In genomic region chr9:114388764-114389375, GRCh38 we compare ENCODE assay signal across 10 cellular contexts. TPM values are rescaled to one million over a fixed set of nuclear protein-coding genes. Genes with fewer than 3 reads are reported as not detected.
DNase-seq lines count a peak whose midpoint lies in the region; ATAC-seq and TF ChIP-seq lines count a peak whose summit lies in the region.
"Had no signal": no experiment of that assay in that cellular context is flagged by ENCODE, and none has a peak within 500 bp of the region (broad histone marks: within the 10 kb centered on the region; RNA-seq: fewer than 3 reads in every experiment).

No MANE protein-coding gene starts in this region.

- ATAC-seq in left lung: no peak
- no peak for ATAC-seq in HG02973 (IDR thresholded peaks at IDR 0.05; ENCODE audit: unreplicated experiment)
- ATAC-seq in HG02642 (IDR thresholded peaks at IDR 0.05; ENCODE audit: poor library complexity, unreplicated experiment): no peak

- POLR2A ChIA-PET in activated CD4-positive, alpha-beta T cell treated with anti-CD3 and anti-CD28 coated beads, Interleukin-2, amount 10 ng/mL, durations not matched to agents 7 days and 5 days (lab: Charles Lee): interaction anchor here (1.3 to 1.6 kb wide), 2 partner anchors 12 to 24 kb away, joined by 3 to 5 read pairs; no protein-coding TSS in a partner anchor

- no peaks in the 10 kb centered on the region for H3K27me3 Mint-ChIP-seq in activated CD4-positive, alpha-beta T cell treated with anti-CD3 and anti-CD28 coated beads, Interleukin-2, amount 10 ng/mL, durations not matched to agents 7 days and 5 days

- H3K4me1 ChIP-seq in left lung: peaks cover 26 to 98% of the 10 kb centered on the region in 2 donors

- peak overlapping the region; percentile 91 for H3K27ac Mint-ChIP-seq in activated CD4-positive, alpha-beta T cell treated with anti-CD3 and anti-CD28 coated beads, Interleukin-2, amount 10 ng/mL, durations not matched to agents 7 days and 5 days

- no peak for DNase-seq in activated CD4-positive, alpha-beta T cell treated with anti-CD3 and anti-CD28 coated beads, Interleukin-2, amount 10 ng/mL, durations not matched to agents 7 days and 5 days
- DNase-seq in activated CD4-positive, alpha-beta T cell treated with anti-CD3 and anti-CD28 coated beads, Interleukin-2, amount 50 U/mL, for 1 hour: no peak
- DNase-seq in activated CD8-positive, alpha-beta memory T cell treated with anti-CD3 and anti-CD28 coated beads, Interleukin-2, amount 50 U/mL, for 48 hours: peak; percentile 62
- DNase-seq in left lung (no peak), DMS 273 treated with DMSO at 0.1 percent for 48 hours (lab: John Stamatoyannopoulos, UW) (no peak)
- DNase-seq: NCI-H526 treated with DMSO at 0.1 percent for 48 hours had no signal

- H3K9me3 ChIP-seq in left lung: no peaks in the 10 kb centered on the region

- H3K36me3 ChIP-seq in left lung: no peaks in the 10 kb centered on the region

- H3K36me3 Mint-ChIP-seq in activated CD4-positive, alpha-beta T cell treated with anti-CD3 and anti-CD28 coated beads, Interleukin-2, amount 10 ng/mL, durations not matched to agents 7 days and 5 days (ENCODE audit: low read depth): peaks cover 74% of the 10 kb centered on the region

- CTCF ChIA-PET in activated CD4-positive, alpha-beta T cell treated with anti-CD3 and anti-CD28 coated beads, Interleukin-2, amount 10 ng/mL, durations not matched to agents 7 days and 5 days (lab: Charles Lee): interaction anchor here (0.5 to 6.4 kb wide), 14 partner anchors 7 to 609 kb away, joined by 3 to 45 read pairs (median 8); partner anchors contain the start of gene ATP6V1G1

- H3K9me3 Mint-ChIP-seq in activated CD4-positive, alpha-beta T cell treated with anti-CD3 and anti-CD28 coated beads, Interleukin-2, amount 10 ng/mL, durations not matched to agents 7 days and 5 days: no peaks in the 10 kb centered on the region

- peak overlapping the region; percentile 99 for H3K4me3 Mint-ChIP-seq in activated CD4-positive, alpha-beta T cell treated with anti-CD3 and anti-CD28 coated beads, Interleukin-2, amount 10 ng/mL, durations not matched to agents 7 days and 5 days

- TF ChIP-seq CTCF in left lung (IDR thresholded peaks at IDR 0.05): no peak

- H3K27me3 ChIP-seq in left lung: no peaks in the 10 kb centered on the region

- H3K4me1 Mint-ChIP-seq in activated CD4-positive, alpha-beta T cell treated with anti-CD3 and anti-CD28 coated beads, Interleukin-2, amount 10 ng/mL, durations not matched to agents 7 days and 5 days: peaks cover 59% of the 10 kb centered on the region

- intact Hi-C loops in left lung (cut with DNase I): no loop called here

- H3K4me3 ChIP-seq in left lung: peak overlapping the region in 1 of 2 donors; percentile 65

- H3K27ac ChIP-seq in left lung (peak overlapping the region; percentile 85 to 91), temporal lobe (ENCODE audit: low read depth, low read length) (peak overlapping the region; percentile 88)

RNA-seq across cellular contexts. Expression of gene AKNA, which starts 1.1 kb away (rescaled TPM):
- 100 to 1,000 TPM; 300 to 364 TPM for total RNA-seq in activated CD4-positive, alpha-beta T cell treated with anti-CD3 and anti-CD28 coated beads, Interleukin-2, amount 10 ng/mL, durations not matched to agents 7 days and 5 days
- total RNA-seq in left lung: 10 to 100 TPM; 25.1 to 55.3 TPM
- total RNA-seq in temporal lobe: 4.7 TPM

RNA-seq across cellular contexts. Expression of gene ORM2, which starts 59.2 kb away (rescaled TPM):
- not detected for total RNA-seq in activated CD4-positive, alpha-beta T cell treated with anti-CD3 and anti-CD28 coated beads, Interleukin-2, amount 10 ng/mL, durations not matched to agents 7 days and 5 days
- total RNA-seq in left lung (10 to 100 TPM in 1 of 2 donors, 1 to 10 TPM in 1; 3.4 to 29.9 TPM), temporal lobe (not detected)
- total RNA-seq: A673 had no signal

Comparison
In these comparisons a context has a peak if more than half of its experiments do, and no peak if none do; other contexts are left out.
1. RNA of gene AKNA, which starts 1.1 kb away (total RNA-seq): 300 to 364 TPM in activated CD4-positive, alpha-beta T cell treated with anti-CD3 and anti-CD28 coated beads, Interleukin-2, amount 10 ng/mL, durations not matched to agents 7 days and 5 days; 25.1 to 55.3 TPM in left lung and 4.7 TPM in temporal lobe (single experiment); every median in the first group is over 4 times any median in the second.